Comparison of ENCODE assay signal across 1 cellular context in genomic region chr16:88811850-88812736, GRCh38.
TF ChIP-seq lines count a peak whose summit lies in the region.

Gene APRT, minus strand, starts transcription at chr16:88811928. Its CDS starts 29 bp downstream, at chr16:88811899.

TF ChIP-seq in HepG2, 621 proteins besides CTCF, POLR2A, EP300 and RAD21 (continued from another document and continues in another):
- peak; percentile 23; the same call in 1 of the 2 replicates for TF ChIP-seq FOXP4 (CRISPR knock-in tag; IDR thresholded peaks at IDR 0.05)
- peak; percentile 99 for TF ChIP-seq GTF3A (CRISPR knock-in tag; conservative IDR thresholded peaks at IDR 0.05)
- peak; percentile 53; the same call in 1 of the 2 replicates for TF ChIP-seq SIN3A (IDR thresholded peaks at IDR 0.05; ENCODE audit: borderline replicate concordance, low read depth, low read length)
- peak; percentile 68; the same call in 1 of the 2 replicates for TF ChIP-seq ZNF780A (CRISPR knock-in tag; IDR thresholded peaks at IDR 0.05)
- peak; percentile 82; the same call in 1 of the 2 replicates for TF ChIP-seq ATF5 (CRISPR knock-in tag; IDR thresholded peaks at IDR 0.05; ENCODE audit: low read depth)
- TF ChIP-seq ZNF101 (CRISPR knock-in tag; IDR thresholded peaks at IDR 0.05; ENCODE audit: borderline replicate concordance, low read depth) = peak; percentile 38; the same call in 1 of the 2 replicates
- TF ChIP-seq USF2 (IDR thresholded peaks at IDR 0.05; ENCODE audit: low read depth, low read length) = no peak
- TF ChIP-seq USF2 (CRISPR knock-in tag; IDR thresholded peaks at IDR 0.05; ENCODE audit: borderline replicate concordance) = peak; percentile 51; the same call in 1 of the 2 replicates
- peak; percentile 46 for TF ChIP-seq PHF8 (CRISPR knock-in tag; IDR thresholded peaks at IDR 0.05)
- no peak for TF ChIP-seq NFE2L1 (CRISPR knock-in tag; IDR thresholded peaks at IDR 0.05; ENCODE audit: borderline replicate concordance)
- no peak for TF ChIP-seq CBFB (CRISPR knock-in tag; IDR thresholded peaks at IDR 0.05)
- peak; percentile 62; the same call in 1 of the 2 replicates for TF ChIP-seq PAXIP1 (CRISPR knock-in tag; conservative IDR thresholded peaks at IDR 0.05)
- TF ChIP-seq MYC (CRISPR knock-in tag; IDR thresholded peaks at IDR 0.05; ENCODE audit: borderline replicate concordance) = peak; percentile 98; the same call in 1 of the 2 replicates
- TF ChIP-seq TAF1 (CRISPR knock-in tag; IDR thresholded peaks at IDR 0.05) = peak; percentile 90; the same call in 1 of the 2 replicates
- peak; percentile 84 for TF ChIP-seq ZNF230 (CRISPR knock-in tag; IDR thresholded peaks at IDR 0.05)
- TF ChIP-seq ZNF12 (CRISPR knock-in tag; IDR thresholded peaks at IDR 0.05) = no peak; the same call in 1 of the 2 replicates
- no peak for TF ChIP-seq IKZF1 (IDR thresholded peaks at IDR 0.05)
- TF ChIP-seq RARA (CRISPR knock-in tag; IDR thresholded peaks at IDR 0.05) = no peak; the same call in 1 of the 2 replicates
- peak; percentile 44; the same call in 1 of the 2 replicates for TF ChIP-seq TBX2 (CRISPR knock-in tag; IDR thresholded peaks at IDR 0.05; ENCODE audit: borderline replicate concordance)
- peak in 1 of 2 experiments; percentile 38; a peak in 2 of 4 replicates for TF ChIP-seq MAFK (conservative IDR thresholded peaks at IDR 0.05 in 1 of 2, IDR thresholded peaks at IDR 0.05 in 1 of 2; ENCODE audit: low read length in 2 of 2)
- no peak for TF ChIP-seq ZBTB7B (CRISPR knock-in tag; IDR thresholded peaks at IDR 0.05)
- TF ChIP-seq STAT6 (CRISPR knock-in tag; IDR thresholded peaks at IDR 0.05; ENCODE audit: borderline replicate concordance) = peak; percentile 83
- TF ChIP-seq HOXA7 (CRISPR knock-in tag; IDR thresholded peaks at IDR 0.05) = no peak
- TF ChIP-seq MXD3 (CRISPR knock-in tag; IDR thresholded peaks at IDR 0.05) = no peak; the same call in 1 of the 2 replicates
- TF ChIP-seq ZSCAN20 (CRISPR knock-in tag; IDR thresholded peaks at IDR 0.05; ENCODE audit: borderline replicate concordance) = peak; percentile 12; the same call in 1 of the 2 replicates
- TF ChIP-seq ZNF878 (CRISPR knock-in tag; IDR thresholded peaks at IDR 0.05) = no peak
- no peak; the same call in 1 of the 2 replicates for TF ChIP-seq ZBTB44 (CRISPR knock-in tag; IDR thresholded peaks at IDR 0.05)
- TF ChIP-seq ZNF576 (CRISPR knock-in tag; IDR thresholded peaks at IDR 0.05) = no peak; the same call in 1 of the 2 replicates
- TF ChIP-seq TIGD3 (CRISPR knock-in tag; IDR thresholded peaks at IDR 0.05; ENCODE audit: borderline replicate concordance) = 0 out of 2 replicates have a peak, but pooled peaks have one; percentile 25
- TF ChIP-seq ZNF280D (CRISPR knock-in tag; IDR thresholded peaks at IDR 0.05) = peak; percentile 13
- TF ChIP-seq ZEB1 (IDR thresholded peaks at IDR 0.05; ENCODE audit: insufficient replicate concordance, low read depth) = peak; percentile 71
- TF ChIP-seq DNMT1 (CRISPR knock-in tag; IDR thresholded peaks at IDR 0.05) = peak; percentile 61; the same call in 1 of the 2 replicates
- TF ChIP-seq E2F2 (CRISPR knock-in tag; IDR thresholded peaks at IDR 0.05; ENCODE audit: borderline replicate concordance) = no peak
- peak; percentile 73 for TF ChIP-seq XRCC5 (optimal IDR thresholded peaks at IDR 0.05; ENCODE audit: low read length)
- peak; percentile 55; the same call in 1 of the 2 replicates for TF ChIP-seq SNAPC2 (CRISPR knock-in tag; IDR thresholded peaks at IDR 0.05)
- no peak for TF ChIP-seq ATF7 (IDR thresholded peaks at IDR 0.05)
- TF ChIP-seq ATF7 (CRISPR knock-in tag; IDR thresholded peaks at IDR 0.05) = 0 out of 2 replicates have a peak, but pooled peaks have one; percentile 31
